Comparison of ENCODE assay signal across 1 cellular context in the genomic region with DNA sequence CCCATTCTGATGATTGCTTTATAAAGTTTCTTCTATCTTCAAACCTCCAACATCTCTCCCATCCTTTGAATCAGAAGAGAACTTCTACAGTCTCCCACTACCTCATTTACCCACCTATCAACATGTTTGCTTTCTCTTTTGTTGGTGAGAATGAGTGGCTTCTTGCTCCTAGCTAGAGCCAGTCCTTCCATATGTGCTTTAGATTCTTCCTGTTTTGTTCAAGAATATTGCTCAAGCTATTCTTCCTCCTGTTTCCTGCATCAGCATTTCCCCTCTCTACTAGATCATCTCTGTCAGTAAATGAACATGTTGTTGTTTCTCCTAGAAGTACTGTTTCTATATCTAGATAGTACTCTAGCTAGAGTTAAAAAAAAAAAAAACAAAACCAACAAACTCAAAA.
TF ChIP-seq lines count a peak whose summit lies in the region.

No MANE protein-coding gene starts in this region.

TF ChIP-seq in GM12878, 131 proteins besides CTCF, POLR2A, EP300 and RAD21:
- TF ChIP-seq KAT2A (conservative IDR thresholded peaks at IDR 0.05; ENCODE audit: control insufficient read depth, low read depth, low read length) (no peak), MTA3 (IDR thresholded peaks at IDR 0.05; ENCODE audit: borderline replicate concordance, low read length) (no peak), NR2C2 (IDR thresholded peaks at IDR 0.05; ENCODE audit: borderline replicate concordance, control insufficient read depth, insufficient read length, low read depth) (no peak), FOXM1 (IDR thresholded peaks at IDR 0.05; ENCODE audit: low read depth, low read length) (no peak), ZNF687 (IDR thresholded peaks at IDR 0.05) (no peak), EZH2 (IDR thresholded peaks at IDR 0.05; ENCODE audit: borderline replicate concordance, control insufficient read depth, low read depth, low read length) (no peak), ETV6 (conservative IDR thresholded peaks at IDR 0.05 in 1 of 2, IDR thresholded peaks at IDR 0.05 in 1 of 2; ENCODE audit: borderline replicate concordance in 1 of 2, low read depth in 1 of 2) (no peak), RAD51 (IDR thresholded peaks at IDR 0.05) (no peak), SUZ12 (IDR thresholded peaks at IDR 0.05; ENCODE audit: unreplicated experiment) (no peak), KDM1A (IDR thresholded peaks at IDR 0.05; ENCODE audit: borderline replicate concordance) (no peak), ZNF384 (IDR thresholded peaks at IDR 0.05; ENCODE audit: borderline replicate concordance, low read depth, low read length) (no peak), SREBF2 (IDR thresholded peaks at IDR 0.05; ENCODE audit: low read length) (no peak), YY1 (IDR thresholded peaks at IDR 0.05; ENCODE audit: low read depth, low read length) (no peak), RBBP5 (conservative IDR thresholded peaks at IDR 0.05) (no peak), REST (IDR thresholded peaks at IDR 0.05; ENCODE audit: low read depth, low read length) (no peak), CREB1 (IDR thresholded peaks at IDR 0.05; ENCODE audit: low read depth) (no peak), TCF3 (IDR thresholded peaks at IDR 0.05; ENCODE audit: borderline replicate concordance, insufficient read depth, low read depth, low read length) (no peak)
- TF ChIP-seq, protein P1, sequence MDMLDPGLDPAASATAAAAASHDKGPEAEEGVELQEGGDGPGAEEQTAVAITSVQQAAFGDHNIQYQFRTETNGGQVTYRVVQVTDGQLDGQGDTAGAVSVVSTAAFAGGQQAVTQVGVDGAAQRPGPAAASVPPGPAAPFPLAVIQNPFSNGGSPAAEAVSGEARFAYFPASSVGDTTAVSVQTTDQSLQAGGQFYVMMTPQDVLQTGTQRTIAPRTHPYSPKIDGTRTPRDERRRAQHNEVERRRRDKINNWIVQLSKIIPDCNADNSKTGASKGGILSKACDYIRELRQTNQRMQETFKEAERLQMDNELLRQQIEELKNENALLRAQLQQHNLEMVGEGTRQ (IDR thresholded peaks at IDR 0.05; ENCODE audit: borderline replicate concordance, low read depth, low read length): no peak
- TF ChIP-seq, protein P2, sequence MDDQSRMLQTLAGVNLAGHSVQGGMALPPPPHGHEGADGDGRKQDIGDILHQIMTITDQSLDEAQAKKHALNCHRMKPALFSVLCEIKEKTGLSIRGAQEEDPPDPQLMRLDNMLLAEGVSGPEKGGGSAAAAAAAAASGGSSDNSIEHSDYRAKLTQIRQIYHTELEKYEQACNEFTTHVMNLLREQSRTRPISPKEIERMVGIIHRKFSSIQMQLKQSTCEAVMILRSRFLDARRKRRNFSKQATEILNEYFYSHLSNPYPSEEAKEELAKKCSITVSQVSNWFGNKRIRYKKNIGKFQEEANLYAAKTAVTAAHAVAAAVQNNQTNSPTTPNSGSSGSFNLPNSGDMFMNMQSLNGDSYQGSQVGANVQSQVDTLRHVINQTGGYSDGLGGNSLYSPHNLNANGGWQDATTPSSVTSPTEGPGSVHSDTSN (IDR thresholded peaks at IDR 0.05; ENCODE audit: insufficient replicate concordance, low read depth, low read length): no peak
